In genomic region chr5:9947944-9948343, GRCh38 we compare ENCODE assay signal across 23 cellular contexts.
DNase-seq lines count a peak whose midpoint lies in the region; ATAC-seq and TF ChIP-seq lines count a peak whose summit lies in the region.
"Had no signal": no experiment of that assay in that cellular context is flagged by ENCODE, and none has a peak within 500 bp of the region (broad histone marks: within the 10 kb centered on the region; RNA-seq: fewer than 3 reads in every experiment).

No MANE protein-coding gene starts in this region.

- H3K14ac ChIP-seq in IMR-90 (replicated peaks; ENCODE audit: low read depth, low read length), result no peak overlapping the region

- H4K20me1 ChIP-seq in BLaER1, result no peaks in the 10 kb centered on the region
- H4K20me1 ChIP-seq in IMR-90 (ENCODE audit: insufficient read depth, low read length), result no peaks in the 10 kb centered on the region

- DNase-seq in IMR-90 (peak; percentile 2), fibroblast of pulmonary artery (ENCODE audit: low read depth) (peak; percentile 61), GM20000 (ENCODE audit: low spot score) (no peak), T-helper 2 cell (no peak)
- DNase-seq in activated CD4-positive, alpha-beta T cell treated with anti-CD3 and anti-CD28 coated beads for 4 hours, result no peak
- DNase-seq: ACHN; Calu3; CD8-positive, alpha-beta memory T cell; GF-D8; HCEC 1CT; NCI-H1105; NCI-H2029 treated with DMSO at 0.1 percent for 48 hours; NCI-H524 treated with DMSO at 0.1 percent for 48 hours; NCI-H82; SK-N-SH had no signal

- no peak for TF ChIP-seq RAD21 in IMR-90 (IDR thresholded peaks at IDR 0.05; ENCODE audit: low read length)

- H3K27ac Mint-ChIP-seq in nephron, result peak overlapping the region in 2 of 3 experiments; percentile 28 to 39
- H3K27ac Mint-ChIP-seq: CD8-positive, alpha-beta memory T cell had no signal

- no peak overlapping the region for H4K91ac ChIP-seq in IMR-90 (ENCODE audit: insufficient read depth, low read depth, low read length)

- in situ Hi-C loops in IMR-90 (cut with MboI; ENCODE audit: low sequenced_read_pairs), result no loop called here

- H3K27me3 Mint-ChIP-seq in nephron (ENCODE audit: low read depth), result peaks cover 4% of the 10 kb centered on the region
- H3K27me3 Mint-ChIP-seq: CD8-positive, alpha-beta memory T cell had no signal

- POLR2A ChIA-PET in IMR-90 (lab: Charles Lee; ENCODE audit: unreplicated experiment), result no interaction called here

- H3K9me3 ChIP-seq in BLaER1 (peaks cover 7% of the 10 kb centered on the region), IMR-90 (ENCODE audit: control insufficient read depth, insufficient read depth, low read length) (no peaks in the 10 kb centered on the region)
- H3K9me3 ChIP-seq: SK-N-SH had no signal

- ATAC-seq in IMR-90 (ENCODE audit: low read depth) (no peak), HG02798 (IDR thresholded peaks at IDR 0.05; ENCODE audit: poor library complexity, unreplicated experiment) (no peak)
- ATAC-seq: Right ventricle myocardium inferior had no signal

- no peak overlapping the region for H2BK120ac ChIP-seq in IMR-90 (ENCODE audit: low read depth, low read length)

- CTCF ChIA-PET in IMR-90 (lab: Yijun Ruan, JAX), result no interaction called here

- no peak overlapping the region for H2AK9ac ChIP-seq in IMR-90 (replicated peaks; ENCODE audit: low read depth, low read length, poor library complexity)

- H3K4me1 ChIP-seq in BLaER1 (peaks cover 69% of the 10 kb centered on the region), IMR-90 (ENCODE audit: control insufficient read depth, insufficient read depth, low read length) (no peaks in the 10 kb centered on the region)

- no peaks in the 10 kb centered on the region for H3K36me3 Mint-ChIP-seq in nephron (ENCODE audit: low read depth)
- H3K36me3 Mint-ChIP-seq: CD8-positive, alpha-beta memory T cell; IgD-negative memory B cell had no signal

- WGBS in IMR-90 (ENCODE audit: extremely low coverage in 2 of 2, insufficient read length in 1 of 2), 2 experiments, result no CpG with 5 or more reads among the region's 5 CpGs

- peak overlapping the region; percentile 87 for H3K4me2 ChIP-seq in BLaER1
- H3K4me2 ChIP-seq in IMR-90 (ENCODE audit: low read depth, low read length), result no peak overlapping the region
- H3K4me2 ChIP-seq: SK-N-SH had no signal

- H3K27me3 ChIP-seq in BLaER1, result no peaks in the 10 kb centered on the region
- H3K27me3 ChIP-seq in IMR-90 (ENCODE audit: control insufficient read depth, insufficient read depth, low read length), result peaks cover 9% of the 10 kb centered on the region

- no peak overlapping the region for H3K18ac ChIP-seq in IMR-90 (ENCODE audit: low read depth, low read length)

- no peak for TF ChIP-seq POLR2A in IMR-90 (IDR thresholded peaks at IDR 0.05; ENCODE audit: low read depth, low read length)

- H2BK20ac ChIP-seq in IMR-90 (ENCODE audit: low read depth, low read length), result no peak overlapping the region

- no peak overlapping the region for H3K4ac ChIP-seq in IMR-90 (ENCODE audit: low read depth, low read length)

- no peak overlapping the region for H4K5ac ChIP-seq in IMR-90 (ENCODE audit: low read depth, low read length)

- BruUV-seq in IMR-90 (replicated peaks; lab: Mats Ljungman, UMichigan), result no TSS peak

- H2AFZ ChIP-seq in IMR-90 (replicated peaks; ENCODE audit: low read length, poor library complexity), result no peak overlapping the region
- H2AFZ ChIP-seq: GM23248 had no signal

- H3K4me3 ChIP-seq in BLaER1 (peak overlapping the region; percentile 46; the same call in 1 of the 2 replicates), IMR-90 (ENCODE audit: insufficient read depth, low read depth, low read length) (no peak overlapping the region), fibroblast of pulmonary artery (replicated peaks; ENCODE audit: low read depth, low read length) (no peak overlapping the region)
- H3K4me3 ChIP-seq: GM23248 had no signal

- peaks cover 4% of the 10 kb centered on the region for H3K9me3 Mint-ChIP-seq in nephron

- H3K23ac ChIP-seq in IMR-90 (ENCODE audit: low read depth, low read length), result no peak overlapping the region

- no peaks in the 10 kb centered on the region for H3K9me1 ChIP-seq in IMR-90 (ENCODE audit: insufficient read depth, low read length)

- TF ChIP-seq CTCF in IMR-90 (conservative IDR thresholded peaks at IDR 0.05; ENCODE audit: low read depth, low read length), result no peak
- TF ChIP-seq CTCF in fibroblast of pulmonary artery (IDR thresholded peaks at IDR 0.05; ENCODE audit: low read length, missing control alignments), result no peak
- no peak for TF ChIP-seq CTCF in nephron (IDR thresholded peaks at IDR 0.05; ENCODE audit: unreplicated experiment in 3 of 3)
- TF ChIP-seq CTCF in GM20000 (IDR thresholded peaks at IDR 0.05; ENCODE audit: extremely low read depth, missing control alignments), result no peak

- H3K9ac ChIP-seq in BLaER1 (0 out of 2 replicates have a peak overlapping the region, but pooled peaks have one; percentile 30), IMR-90 (ENCODE audit: low read depth, low read length) (no peak overlapping the region)
- H3K9ac ChIP-seq: GM23248, SK-N-SH had no signal

- H3K27ac ChIP-seq in BLaER1 (peak overlapping the region; percentile 39), IMR-90 (ENCODE audit: insufficient read depth, low read length) (no peak overlapping the region)
- H3K27ac ChIP-seq: 22Rv1, C4-2B, GM23248 had no signal

- H4K8ac ChIP-seq in IMR-90 (ENCODE audit: low read depth in 2 of 2, low read length in 2 of 2), result no peak overlapping the region

- H3K36me3 ChIP-seq in BLaER1, result no peaks in the 10 kb centered on the region
- H3K36me3 ChIP-seq in IMR-90 (ENCODE audit: control insufficient read depth, insufficient read depth, low read length), result no peaks in the 10 kb centered on the region

- H3K56ac ChIP-seq in IMR-90 (ENCODE audit: extremely low read depth, insufficient read depth, low read length), result no peak overlapping the region

- no peak overlapping the region for H2BK5ac ChIP-seq in IMR-90 (ENCODE audit: low read depth, low read length, poor library complexity, severe bottlenecking)

- H3K4me3 Mint-ChIP-seq in nephron, result no peak overlapping the region
- H3K4me3 Mint-ChIP-seq: CD8-positive, alpha-beta memory T cell; IgD-negative memory B cell had no signal

- no peaks in the 10 kb centered on the region for H3K79me1 ChIP-seq in IMR-90 (ENCODE audit: low read depth in 1 of 2, low read length in 2 of 2)

- intact Hi-C loops in IMR-90 (cut with micrococcal nuclease), result no loop called here

- no peak overlapping the region for H2AK5ac ChIP-seq in IMR-90 (ENCODE audit: low read depth, low read length)

- H3K4me1 Mint-ChIP-seq in nephron, result peaks cover 10% of the 10 kb centered on the region
- H3K4me1 Mint-ChIP-seq: CD8-positive, alpha-beta memory T cell; IgD-negative memory B cell had no signal

- dilution Hi-C loops in IMR-90 (cut with HindIII; ENCODE audit: low sequenced_read_pairs, unreplicated experiment), result no loop called here

- no peak overlapping the region for H2BK15ac ChIP-seq in IMR-90 (ENCODE audit: low read depth, low read length)

TF ChIP-seq in IMR-90, 13 proteins besides CTCF, POLR2A, EP300 and RAD21:
- TF ChIP-seq FOS (IDR thresholded peaks at IDR 0.05; ENCODE audit: low read depth, low read length) (no peak), USF2 (IDR thresholded peaks at IDR 0.05; ENCODE audit: low read depth, low read length) (peak; percentile 16; the same call in 1 of the 2 replicates), CHD1 (IDR thresholded peaks at IDR 0.05; ENCODE audit: low read depth, low read length) (no peak)

Comparison
In these comparisons a context has a peak if more than half of its experiments do, and no peak if none do; other contexts are left out.
1. DNase-seq: peak in IMR-90 (single experiment) and fibroblast of pulmonary artery (single experiment); none in activated CD4-positive, alpha-beta T cell treated with anti-CD3 and anti-CD28 coated beads for 4 hours (0 of 2), GM20000 (single experiment) and T-helper 2 cell (0 of 5).